13 cellular contexts compared by ENCODE assay signal in the genomic region with DNA sequence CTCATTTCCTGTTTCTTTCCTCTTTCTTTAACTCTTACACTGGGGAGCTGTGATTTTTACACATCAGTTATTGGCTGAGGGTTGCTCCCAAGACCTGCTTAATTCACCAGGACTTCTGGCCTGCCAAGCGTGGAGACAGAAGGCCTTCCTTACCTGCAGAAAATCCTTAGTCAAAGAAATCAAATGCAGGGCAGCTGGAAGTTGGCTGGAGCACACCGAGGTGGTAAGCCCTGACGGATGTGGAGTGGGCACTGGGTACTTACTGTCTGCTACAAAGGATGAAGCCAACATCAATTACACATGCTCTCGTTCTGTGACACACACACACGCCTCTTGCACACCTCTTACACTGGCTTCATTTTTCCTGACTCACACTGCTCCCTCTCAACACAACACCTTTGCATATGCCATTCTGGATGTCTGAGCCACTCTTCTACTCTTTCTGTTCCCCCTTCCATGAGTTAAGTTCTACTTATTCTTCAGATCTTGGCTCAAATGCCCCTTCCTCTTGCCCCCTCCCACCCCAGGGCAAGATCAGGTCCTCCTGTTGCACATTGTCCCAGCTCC.
A peak's percentile ranks its signal among the peaks of the same experiment; 100 is the strongest.
DNase-seq lines count a peak whose midpoint lies in the region; ATAC-seq and TF ChIP-seq lines count a peak whose summit lies in the region.
"Had no signal": no experiment of that assay in that cellular context is flagged by ENCODE, and none has a peak within 500 bp of the region (broad histone marks: within the 10 kb centered on the region; RNA-seq: fewer than 3 reads in every experiment).

No MANE protein-coding gene starts in this region.

- H3K27me3 Mint-ChIP-seq in GM23338 (ENCODE audit: insufficient read depth, low read depth, poor library complexity) (peaks cover 11% of the 10 kb centered on the region), endodermal cell (ENCODE audit: insufficient read depth) (peaks cover 4% of the 10 kb centered on the region)
- H3K27me3 Mint-ChIP-seq: CD4-positive, alpha-beta memory T cell had no signal

- H2AFZ ChIP-seq in GM23338, result no peak overlapping the region

- WGBS in endodermal cell (ENCODE audit: insufficient coverage in 1 of 2, insufficient read length in 1 of 2), 2 experiments, result 89 to 95% methylated on average over 4 to 5 of the region's 5 CpGs

- ATAC-seq in GM23338 (no peak), GM18519 (IDR thresholded peaks at IDR 0.05; ENCODE audit: low FRiP score, unreplicated experiment) (no peak)
- ATAC-seq: GM12878, HCT116 had no signal

- H3K4me1 Mint-ChIP-seq in GM23338, result peaks cover 45% of the 10 kb centered on the region
- H3K4me1 Mint-ChIP-seq in endodermal cell, result peaks cover 28% of the 10 kb centered on the region
- H3K4me1 Mint-ChIP-seq: CD4-positive, alpha-beta memory T cell had no signal

- H3K27ac ChIP-seq in right atrium auricular region, result no peak overlapping the region
- H3K27ac ChIP-seq in left ventricle myocardium inferior (replicated peaks), result no peak overlapping the region
- no peak overlapping the region for H3K27ac ChIP-seq in GM23338 (ENCODE audit: low read depth)
- no peak overlapping the region for H3K27ac ChIP-seq in endodermal cell (ENCODE audit: low read depth, low read length)
- no peak overlapping the region for H3K27ac ChIP-seq in vagina
- H3K27ac ChIP-seq: C4-2B had no signal

- no peak for TF ChIP-seq POLR2A in vagina (IDR thresholded peaks at IDR 0.05)

- H3K36me3 ChIP-seq in right atrium auricular region, result no peaks in the 10 kb centered on the region
- H3K36me3 ChIP-seq in left ventricle myocardium inferior, result no peaks in the 10 kb centered on the region
- no peaks in the 10 kb centered on the region; the same call in 1 of the 2 replicates for H3K36me3 ChIP-seq in GM23338 (ENCODE audit: insufficient read depth)
- H3K36me3 ChIP-seq in endodermal cell (ENCODE audit: control insufficient read depth, insufficient read depth, low read length), result no peaks in the 10 kb centered on the region
- H3K36me3 ChIP-seq in vagina, result no peaks in the 10 kb centered on the region

- TF ChIP-seq CTCF in right atrium auricular region (IDR thresholded peaks at IDR 0.05) (no peak), left ventricle myocardium inferior (IDR thresholded peaks at IDR 0.05; ENCODE audit: borderline replicate concordance) (no peak), GM23338 (conservative IDR thresholded peaks at IDR 0.05; ENCODE audit: low read depth in 2 of 2) (no peak), endodermal cell (conservative IDR thresholded peaks at IDR 0.05) (no peak), vagina (IDR thresholded peaks at IDR 0.05) (no peak)

- no peaks in the 10 kb centered on the region for H4K20me1 ChIP-seq in GM23338 (replicated peaks; ENCODE audit: insufficient read depth)

- peaks cover 19% of the 10 kb centered on the region for H3K36me3 Mint-ChIP-seq in GM23338 (ENCODE audit: low read depth)
- peaks cover 5% of the 10 kb centered on the region for H3K36me3 Mint-ChIP-seq in endodermal cell (ENCODE audit: low read depth)

- H3K9me3 Mint-ChIP-seq in GM23338 (peaks cover 28% of the 10 kb centered on the region), endodermal cell (peaks cover 21% of the 10 kb centered on the region)

- no peak overlapping the region for H3K9ac ChIP-seq in endodermal cell (ENCODE audit: extremely low read depth, low read length, poor library complexity, severe bottlenecking)

- H3K27me3 ChIP-seq in right atrium auricular region (no peaks in the 10 kb centered on the region), left ventricle myocardium inferior (ENCODE audit: low read depth) (no peaks in the 10 kb centered on the region), GM23338 (ENCODE audit: insufficient read depth) (peaks cover 14% of the 10 kb centered on the region; the same call in 1 of the 2 replicates), endodermal cell (ENCODE audit: control insufficient read depth, insufficient read depth, low read length, poor library complexity, severe bottlenecking) (no peaks in the 10 kb centered on the region), vagina (no peaks in the 10 kb centered on the region)

- H3K79me2 ChIP-seq in GM23338 (replicated peaks; ENCODE audit: insufficient read depth), result no peaks in the 10 kb centered on the region

- H3K4me2 ChIP-seq in GM23338, result peak overlapping the region; percentile 72

- no peaks in the 10 kb centered on the region; the same call in 1 of the 2 replicates for H3F3A ChIP-seq in GM23338 (replicated peaks; ENCODE audit: low read depth)

- H3K4me3 Mint-ChIP-seq in GM23338, result no peak overlapping the region; the same call in 2 of the 3 replicates
- no peak overlapping the region for H3K4me3 Mint-ChIP-seq in endodermal cell
- H3K4me3 Mint-ChIP-seq: CD4-positive, alpha-beta memory T cell had no signal

- H3K4me1 ChIP-seq in right atrium auricular region (no peaks in the 10 kb centered on the region), left ventricle myocardium inferior (peaks cover 9% of the 10 kb centered on the region), GM23338 (ENCODE audit: insufficient read depth) (peaks cover 49% of the 10 kb centered on the region), endodermal cell (ENCODE audit: control insufficient read depth, insufficient read depth, low read length) (no peaks in the 10 kb centered on the region), vagina (no peaks in the 10 kb centered on the region)

- DNase-seq in right atrium auricular region (ENCODE audit: low spot score) (peak; percentile 48), left ventricle myocardium inferior (no peak), GM23338 (ENCODE audit: low spot score) (no peak), endodermal cell (peak; percentile 38), vagina (ENCODE audit: extremely low spot score in 2 of 2) (peak; percentile 56 to 70), nucleus accumbens (lab: John Stamatoyannopoulos, UW) (no peak)
- DNase-seq: ACHN; CD4-positive, alpha-beta memory T cell; DMS79 had no signal

- H3K4me3 ChIP-seq in right atrium auricular region (no peak overlapping the region), left ventricle myocardium inferior (no peak overlapping the region), GM23338 (peak overlapping the region; percentile 36), endodermal cell (ENCODE audit: low read length) (no peak overlapping the region), vagina (no peak overlapping the region)
- H3K4me3 ChIP-seq: GM12878 had no signal

- intact Hi-C loops in left ventricle myocardium inferior (cut with micrococcal nuclease), result no loop called here
- intact Hi-C loops in vagina (cut with DNase I), result no loop called here

- no peak overlapping the region for H3K27ac Mint-ChIP-seq in GM23338
- H3K27ac Mint-ChIP-seq in endodermal cell, result no peak overlapping the region
- H3K27ac Mint-ChIP-seq: CD4-positive, alpha-beta memory T cell had no signal

- H3K9me2 ChIP-seq in GM23338 (ENCODE audit: insufficient read depth), result no peaks in the 10 kb centered on the region

- peaks cover 0 to 6% of the 10 kb centered on the region in 2 donors for H3K9me3 ChIP-seq in right atrium auricular region
- peaks cover 19% of the 10 kb centered on the region for H3K9me3 ChIP-seq in left ventricle myocardium inferior (replicated peaks)
- H3K9me3 ChIP-seq in endodermal cell (ENCODE audit: control insufficient read depth, low read length), result peaks cover 16% of the 10 kb centered on the region
- H3K9me3 ChIP-seq in vagina, result no peaks in the 10 kb centered on the region

TF ChIP-seq in GM23338, 12 proteins besides CTCF, POLR2A, EP300 and RAD21 (continues in another document):
- no peak for TF ChIP-seq STAT1 (IDR thresholded peaks at IDR 0.05; ENCODE audit: unreplicated experiment)

Comparison
In these comparisons a context has a peak if more than half of its experiments do, and no peak if none do; other contexts are left out.
1. DNase-seq: peak in right atrium auricular region (single experiment), endodermal cell (single experiment) and vagina (2 of 2); none in left ventricle myocardium inferior (single experiment), GM23338 (single experiment) and nucleus accumbens (0 of 56).